Comparison of ENCODE assay signal across 21 cellular contexts in the genomic region with DNA sequence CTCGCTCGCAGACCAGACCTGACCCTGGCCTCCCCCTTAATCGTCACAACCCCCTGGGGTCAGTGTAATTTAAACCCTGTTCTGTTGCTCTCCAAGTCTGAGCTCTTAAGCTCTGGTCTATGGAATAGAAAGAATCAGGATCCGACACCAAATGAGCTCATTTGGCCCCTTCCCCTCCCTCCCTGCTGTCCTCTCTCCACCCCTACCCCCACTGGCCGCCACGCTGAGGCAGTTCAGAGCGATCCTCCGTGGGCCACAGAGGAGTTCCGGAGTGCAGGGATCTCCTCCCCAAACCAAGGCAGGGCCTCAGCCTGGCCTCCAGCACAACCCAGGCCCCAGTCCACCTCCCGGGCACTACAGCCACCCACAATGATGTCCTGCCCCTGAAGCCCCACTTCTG. TPM values are rescaled to one million over a fixed set of nuclear protein-coding genes. Genes with fewer than 3 reads are reported as not detected.
DNase-seq lines count a peak whose midpoint lies in the region; ATAC-seq, FAIRE-seq and TF ChIP-seq lines count a peak whose summit lies in the region.
"Had no signal": no experiment of that assay in that cellular context is flagged by ENCODE, and none has a peak within 500 bp of the region (broad histone marks: within the 10 kb centered on the region; RNA-seq: fewer than 3 reads in every experiment).

No MANE protein-coding gene starts in this region.

- peak overlapping the region; percentile 1; the same call in 1 of the 2 replicates for H2BK5ac ChIP-seq in H1 (ENCODE audit: low read depth, low read length)

- ATAC-seq in SK-N-SH treated with all-trans-retinoic acid at 6 μM for 48 hours, result no peak
- ATAC-seq: upper lobe of right lung had no signal

- H3K4me3 ChIP-seq in SK-N-SH (ENCODE audit: low read depth in 2 of 2, low read length in 1 of 2), result no peak overlapping the region
- H3K4me3 ChIP-seq in WERI-Rb-1 (ENCODE audit: low read depth, low read length), result no peak overlapping the region
- no peak overlapping the region for H3K4me3 ChIP-seq in H1 (ENCODE audit: extremely low read depth in 1 of 4, insufficient read depth in 2 of 4, low read depth in 3 of 4, low read length in 4 of 4)
- peak overlapping the region in 2 of 3 donors; percentile 10 to 29 for H3K4me3 ChIP-seq in skeletal muscle tissue (ENCODE audit: low read length in 3 of 3)
- no peak overlapping the region for H3K4me3 ChIP-seq in uterus
- H3K4me3 ChIP-seq: esophagus squamous epithelium, upper lobe of right lung had no signal

- H2BK120ac ChIP-seq in H1 (replicated peaks; ENCODE audit: low read depth, low read length), result no peak overlapping the region

- TF ChIP-seq EP300 in SK-N-SH (IDR thresholded peaks at IDR 0.05; ENCODE audit: borderline replicate concordance in 1 of 2, low read depth in 1 of 2, low read length in 1 of 2) (no peak), H1 (IDR thresholded peaks at IDR 0.05; ENCODE audit: borderline replicate concordance in 1 of 2, low read depth in 2 of 2, low read length in 2 of 2) (no peak)

- no peaks in the 10 kb centered on the region for H3K9me3 ChIP-seq in SK-N-SH
- H3K9me3 ChIP-seq in WERI-Rb-1 (ENCODE audit: severe bottlenecking), result no peaks in the 10 kb centered on the region
- no peaks in the 10 kb centered on the region for H3K9me3 ChIP-seq in H1 (ENCODE audit: insufficient read depth in 2 of 2, low read depth in 1 of 2, low read length in 1 of 2)
- H3K9me3 ChIP-seq in skeletal muscle tissue (ENCODE audit: control insufficient read depth in 3 of 3, low read length in 3 of 3), result no peaks in the 10 kb centered on the region
- H3K9me3 ChIP-seq in uterus, result no peaks in the 10 kb centered on the region
- H3K9me3 ChIP-seq: esophagus squamous epithelium, upper lobe of right lung had no signal

- no peak overlapping the region for H3K23ac ChIP-seq in H1 (ENCODE audit: insufficient read length)

- H2BK20ac ChIP-seq in H1 (ENCODE audit: low read length), result no peak overlapping the region

- DNase-seq in SK-N-SH, result peak; percentile 69
- peak; percentile 81 for DNase-seq in WERI-Rb-1
- DNase-seq in H1 (ENCODE audit: low read depth in 1 of 2, low spot score in 2 of 2), result no peak
- no peak for DNase-seq in DMS53 (lab: John Stamatoyannopoulos, UW)
- DNase-seq in uterus, result no peak
- no peak for DNase-seq in kidney glomerular epithelial cell (lab: John Stamatoyannopoulos, UW)
- DNase-seq: activated CD8-positive, alpha-beta memory T cell treated with anti-CD3 and anti-CD28 coated beads for 24 hours; C1 segment of cervical spinal cord; DND-41; esophagus squamous epithelium; immature natural killer cell; NCI-H2029 treated with DMSO at 0.1 percent for 48 hours; NCI-H526; nucleus accumbens; stimulated activated CD4-positive, alpha-beta T cell treated with anti-CD3 and anti-CD28 coated beads, Interleukin-4, amount 100 ng/mL, for 24 hours; stimulated activated CD8-positive, alpha-beta memory T cell treated with anti-CD3 and anti-CD28 coated beads, Interleukin-4, amount 100 ng/mL, for 48 hours; upper lobe of right lung had no signal

- TF ChIP-seq CTCF in SK-N-SH (IDR thresholded peaks at IDR 0.05) (no peak), WERI-Rb-1 (IDR thresholded peaks at IDR 0.05; ENCODE audit: low read depth, low read length) (no peak), H1 (IDR thresholded peaks at IDR 0.05; ENCODE audit: control extremely low read depth in 1 of 3, insufficient read depth in 1 of 3, low read depth in 1 of 3, low read length in 3 of 3) (no peak), uterus (IDR thresholded peaks at IDR 0.05) (no peak)

- H3K56ac ChIP-seq in H1 (replicated peaks; ENCODE audit: insufficient read length, low read depth, low read length), result no peak overlapping the region

- 90% methylated on average over 10 of the region's 10 CpGs for WGBS in SK-N-SH (ENCODE audit: low lambda C conversion rate)
- 42% methylated on average over 8 of the region's 10 CpGs; no CpG with 5 or more reads in 1 of the 2 experiments for WGBS in H1 (ENCODE audit: extremely low coverage in 1 of 2, insufficient coverage in 1 of 2, insufficient read length in 1 of 2, insufficient replicate concordance in 2 of 2, low coverage in 1 of 2, low lambda C conversion rate in 2 of 2, missing lambda C conversion rate in 1 of 2), 2 experiments

- FAIRE-seq in H1 (lab: Jason Lieb, UNC), result no peak
- FAIRE-seq: GM19239 had no signal

- peak overlapping the region; percentile 60; the same call in 1 of the 2 replicates for H2AK5ac ChIP-seq in H1 (ENCODE audit: low read depth, low read length)

- H3K14ac ChIP-seq in H1 (ENCODE audit: insufficient read length), result no peak overlapping the region

- peaks cover 3% of the 10 kb centered on the region for H3K79me1 ChIP-seq in H1 (ENCODE audit: low read depth, low read length)

- H3K9ac ChIP-seq in SK-N-SH (no peak overlapping the region), H1 (replicated peaks in 1 of 4; ENCODE audit: extremely low read depth in 1 of 4, low read depth in 3 of 4, low read length in 3 of 4) (no peak overlapping the region), skeletal muscle tissue (ENCODE audit: low read depth in 1 of 3, low read length in 3 of 3) (peak overlapping the region in 2 of 3 donors; percentile 54 to 92)

- peaks cover 84% of the 10 kb centered on the region for H4K20me1 ChIP-seq in SK-N-SH (ENCODE audit: insufficient read depth)
- peaks cover 3 to 11% of the 10 kb centered on the region in 2 experiments for H4K20me1 ChIP-seq in H1 (replicated peaks in 1 of 2; ENCODE audit: control insufficient read depth in 1 of 2, insufficient read depth in 2 of 2, low read length in 2 of 2)

- H3K23me2 ChIP-seq in H1 (ENCODE audit: low read depth, low read length), result peaks cover 9% of the 10 kb centered on the region; the same call in 1 of the 2 replicates

- no peak overlapping the region for H4K91ac ChIP-seq in H1 (replicated peaks; ENCODE audit: insufficient read length, low read length)

- H2BK12ac ChIP-seq in H1 (ENCODE audit: low read depth, low read length), result 0 out of 2 replicates have a peak overlapping the region, but pooled peaks have one; percentile 22

- H3K4me1 ChIP-seq in SK-N-SH (ENCODE audit: control insufficient read depth in 1 of 2, insufficient read depth in 2 of 2, low read depth in 1 of 2, low read length in 1 of 2), result peaks cover 4 to 84% of the 10 kb centered on the region in 2 experiments; a peak in 2 of 4 replicates
- peaks cover 18 to 54% (median 33%) of the 10 kb centered on the region in 4 experiments for H3K4me1 ChIP-seq in H1 (replicated peaks in 1 of 4; ENCODE audit: control insufficient read depth in 3 of 4, insufficient read depth in 4 of 4, low read length in 3 of 4)
- H3K4me1 ChIP-seq in skeletal muscle tissue (ENCODE audit: control insufficient read depth in 3 of 3, insufficient read depth in 3 of 3, low read length in 3 of 3), result peaks cover 79 to 86% (median 80%) of the 10 kb centered on the region in 3 donors
- peaks cover 0 to 5% of the 10 kb centered on the region in 2 donors for H3K4me1 ChIP-seq in uterus

- H3K27me3 ChIP-seq in SK-N-SH (ENCODE audit: insufficient read depth) (no peaks in the 10 kb centered on the region), WERI-Rb-1 (ENCODE audit: insufficient read depth, low read depth, severe bottlenecking) (no peaks in the 10 kb centered on the region), H1 (replicated peaks in 1 of 4; ENCODE audit: control insufficient read depth in 3 of 4, extremely low read depth in 1 of 4, insufficient read depth in 3 of 4, low read length in 3 of 4) (peaks cover 0 to 8% (median 2%) of the 10 kb centered on the region in 4 experiments; a peak in 3 of 7 replicates), skeletal muscle tissue (ENCODE audit: control insufficient read depth in 3 of 3, insufficient read depth in 3 of 3, low read length in 3 of 3) (no peaks in the 10 kb centered on the region), uterus (no peaks in the 10 kb centered on the region)
- H3K27me3 ChIP-seq: esophagus squamous epithelium, upper lobe of right lung had no signal

- POLR2A ChIA-PET in SK-N-SH (lab: Yijun Ruan, JAX) (interaction anchor here (0.6 to 3.1 kb wide), 5 partner anchors 22 to 107 kb away, joined by 3 to 20 read pairs (median 5); no protein-coding TSS in a partner anchor), H1 (lab: Charles Lee; ENCODE audit: partially characterized antibody) (interaction anchor here (1.1 to 2.0 kb wide), 3 partner anchors 13 to 71 kb away, joined by 3 to 5 read pairs (median 4); no protein-coding TSS in a partner anchor)

- H2BK15ac ChIP-seq in H1 (ENCODE audit: low read length), result peak overlapping the region; percentile 72; the same call in 1 of the 2 replicates

- H4K5ac ChIP-seq in H1 (ENCODE audit: insufficient read length, low read depth, low read length), result no peak overlapping the region

- TF ChIP-seq POLR2A in H1 (IDR thresholded peaks at IDR 0.05; ENCODE audit: control extremely low read depth in 1 of 2, low read depth in 2 of 2, low read length in 2 of 2) (no peak), uterus (IDR thresholded peaks at IDR 0.05) (no peak)

- CTCF ChIA-PET in SK-N-SH (lab: Yijun Ruan, JAX) (interaction anchor here (1.2 to 11.3 kb wide), 6 partner anchors 10 to 79 kb away, joined by 3 to 117 read pairs (median 5); no protein-coding TSS in a partner anchor), H1 (lab: Charles Lee; ENCODE audit: partially characterized antibody) (interaction anchor here (1.2 to 11.4 kb wide), 7 partner anchors 9 to 44 kb away, joined by 4 to 178 read pairs (median 6); no protein-coding TSS in a partner anchor)

- H3K27ac ChIP-seq in SK-N-SH (ENCODE audit: low read depth in 2 of 2, low read length in 1 of 2) (peak overlapping the region in 1 of 2 experiments; percentile 89; a peak in 2 of 4 replicates), WERI-Rb-1 (no peak overlapping the region; the same call in none of the 2 replicates), H1 (ENCODE audit: low read depth, low read length) (no peak overlapping the region), skeletal muscle tissue (ENCODE audit: low read depth, low read length) (peak overlapping the region; percentile 85), uterus (no peak overlapping the region)
- H3K27ac ChIP-seq: esophagus squamous epithelium, HL-60, upper lobe of right lung had no signal

- no peaks in the 10 kb centered on the region for H3F3A ChIP-seq in SK-N-SH (replicated peaks; ENCODE audit: insufficient read depth)

- H3K36me3 ChIP-seq in SK-N-SH (replicated peaks in 1 of 2; ENCODE audit: control insufficient read depth in 1 of 2, insufficient read depth in 2 of 2, low read length in 1 of 2) (peaks cover 0 to 3% of the 10 kb centered on the region in 2 experiments), WERI-Rb-1 (peaks cover 3% of the 10 kb centered on the region; the same call in 1 of the 2 replicates), H1 (ENCODE audit: control insufficient read depth in 2 of 4, insufficient read depth in 4 of 4, low read length in 3 of 4) (no peaks in the 10 kb centered on the region), skeletal muscle tissue (ENCODE audit: control insufficient read depth in 3 of 3, insufficient read depth in 3 of 3, low read length in 3 of 3) (peaks cover 0 to 4% (median 1%) of the 10 kb centered on the region in 3 donors), uterus (no peaks in the 10 kb centered on the region)
- H3K36me3 ChIP-seq: esophagus squamous epithelium, upper lobe of right lung had no signal

- H3K4me2 ChIP-seq in SK-N-SH, result no peak overlapping the region
- peak overlapping the region; percentile 6 to 52 for H3K4me2 ChIP-seq in H1 (ENCODE audit: insufficient read depth in 1 of 2, low read depth in 2 of 2, low read length in 2 of 2)

- no peak overlapping the region for H2AFZ ChIP-seq in SK-N-SH (ENCODE audit: low read depth)
- H2AFZ ChIP-seq in H1 (ENCODE audit: low read length), result no peak overlapping the region

- intact Hi-C loops in uterus (cut with DNase I; ENCODE audit: low total_unique reads), result no loop called here

- TF ChIP-seq RAD21 in SK-N-SH (IDR thresholded peaks at IDR 0.05; ENCODE audit: low read length) (no peak), H1 (IDR thresholded peaks at IDR 0.05 in 1 of 2, conservative IDR thresholded peaks at IDR 0.05 in 1 of 2; ENCODE audit: low read depth in 2 of 2, low read length in 2 of 2) (no peak)

- H3K4ac ChIP-seq in H1 (replicated peaks; ENCODE audit: insufficient read length, low read depth, low read length), result no peak overlapping the region

- H3K79me2 ChIP-seq in SK-N-SH (ENCODE audit: insufficient read depth) (peaks cover 20% of the 10 kb centered on the region; the same call in 1 of the 2 replicates), H1 (ENCODE audit: control insufficient read depth in 1 of 2, insufficient read depth in 2 of 2, low read length in 2 of 2) (peaks cover 0 to 4% of the 10 kb centered on the region in 2 experiments; a peak in 1 of 4 replicates)

- peak overlapping the region; percentile 83 for H3K18ac ChIP-seq in H1 (ENCODE audit: extremely low read depth, low read length)

- no peak overlapping the region for H4K8ac ChIP-seq in H1 (ENCODE audit: extremely low read depth, insufficient read depth, low read length)

- H3K9me2 ChIP-seq in SK-N-SH, result no peaks in the 10 kb centered on the region

RNA-seq across cellular contexts. Expression of a gene that starts 5.3 kb away (rescaled TPM):
- polyA plus RNA-seq in SK-N-SH (2012; rRNA removed) (5.5 and 5.6 TPM in 2 replicates), H1 (2011; rRNA removed) (33.6 and 50.8 TPM in 2 replicates)
- polyA plus RNA-seq in SK-N-SH (2012; cell fraction: cytosol; rRNA removed), result 2.3 and 2.6 TPM in 2 replicates
- polyA plus RNA-seq in SK-N-SH (2012; cell fraction: nucleus; rRNA removed), result 18.6 and 20.2 TPM in 2 replicates
- total RNA-seq in H1 (2021; fragmentation: NEBNext Ultra II Directional; extraction: Animal tissue kit (Norgen Biotek cat#: 25700)), result 162 and 178 TPM in 2 replicates
- 36.6 TPM for polyA plus RNA-seq in H1 (2011; cell fraction: cytosol; rRNA removed)
- polyA plus RNA-seq in H1 (2011; cell fraction: nucleus; rRNA removed), result 120 TPM
- polyA plus RNA-seq in H1 (2012, experiment 1 of 2), result 95.4 to 118 TPM (median 100 TPM) in 4 replicates
- 19.1 TPM for polyA plus RNA-seq in H1 (2012, experiment 2 of 2)
- 58.9 TPM for polyA plus RNA-seq in H1 (2013, experiment 1 of 2)
- 54.4 TPM for polyA plus RNA-seq in H1 (2013, experiment 2 of 2)
- polyA minus RNA-seq in H1 (2011; rRNA and poly(A)+ RNA removed), result 80.2 and 102 TPM in 2 replicates
- 99.8 TPM for polyA minus RNA-seq in H1 (2011; cell fraction: cytosol; rRNA and poly(A)+ RNA removed)
- polyA minus RNA-seq in H1 (2011; cell fraction: nucleus; rRNA and poly(A)+ RNA removed), result 85.2 TPM
- total RNA-seq in skeletal muscle tissue (62.1 TPM), uterus (10 to 100 TPM in 3 of 4 donors, 1 to 10 TPM in 1; 2.3 to 95.8 (median 29.9) TPM)

Comparison
In these comparisons a context has a peak if more than half of its experiments do, and no peak if none do; other contexts are left out.
1. DNase-seq: peak in SK-N-SH (single experiment) and WERI-Rb-1 (single experiment); none in H1 (0 of 2), DMS53 (single experiment), uterus (0 of 2) and kidney glomerular epithelial cell (single experiment).
2. H3K4me3 ChIP-seq: peak in skeletal muscle tissue (2 of 3); none in SK-N-SH (0 of 2), WERI-Rb-1 (single experiment), H1 (0 of 4) and uterus (0 of 2).
3. H3K9ac ChIP-seq: peak in skeletal muscle tissue (2 of 3); none in SK-N-SH (single experiment) and H1 (0 of 4).